1 cellular context compared by ENCODE assay signal in genomic region chr4:10182446-10183424, GRCh38.
TF ChIP-seq lines count a peak whose summit lies in the region.

No MANE protein-coding gene starts in this region.

TF ChIP-seq in K562, 482 proteins besides CTCF, POLR2A, EP300 and RAD21 (continued from another document and continues in another):
- TF ChIP-seq POLR3A (IDR thresholded peaks at IDR 0.05; ENCODE audit: borderline replicate concordance, extremely low read depth, insufficient read depth, insufficient read length) (no peak), HNRNPL (IDR thresholded peaks at IDR 0.05; ENCODE audit: low read depth, low read length) (0 out of 2 replicates have a peak, but pooled peaks have one; percentile 60), SP2 (IDR thresholded peaks at IDR 0.05; ENCODE audit: extremely low read depth, low read depth, low read length, poor library complexity, severe bottlenecking) (no peak), ZNF133 (CRISPR knock-in tag; IDR thresholded peaks at IDR 0.05) (no peak), ASH1L (IDR thresholded peaks at IDR 0.05; ENCODE audit: borderline replicate concordance, low read depth, partially characterized antibody) (no peak), ZNF12 (CRISPR knock-in tag; IDR thresholded peaks at IDR 0.05) (no peak), KDM1A (IDR thresholded peaks at IDR 0.05) (no peak), ELK3 (CRISPR knock-in tag; IDR thresholded peaks at IDR 0.05) (no peak), PRMT5 (CRISPR knock-in tag; IDR thresholded peaks at IDR 0.05) (no peak), GTF2A2 (tag; IDR thresholded peaks at IDR 0.05) (peak; percentile 7), ZNF311 (CRISPR knock-in tag; IDR thresholded peaks at IDR 0.05) (no peak), ZSCAN29 (IDR thresholded peaks at IDR 0.05) (0 out of 2 replicates have a peak, but pooled peaks have one; percentile 18), XRCC5 (IDR thresholded peaks at IDR 0.05; ENCODE audit: low read depth, low read length) (no peak), NBN (IDR thresholded peaks at IDR 0.05; ENCODE audit: low read depth) (no peak), KAT8 (IDR thresholded peaks at IDR 0.05; ENCODE audit: low read depth) (no peak), NCOR1 (IDR thresholded peaks at IDR 0.05) (no peak), HNRNPUL1 (IDR thresholded peaks at IDR 0.05; ENCODE audit: low read length) (no peak), FOXK1 (CRISPR knock-in tag; IDR thresholded peaks at IDR 0.05; ENCODE audit: borderline replicate concordance) (no peak), CBFB (CRISPR knock-in tag; IDR thresholded peaks at IDR 0.05) (no peak), ZNF561 (CRISPR knock-in tag; conservative IDR thresholded peaks at IDR 0.05) (no peak), ZNF282 (CRISPR knock-in tag; IDR thresholded peaks at IDR 0.05) (no peak), MEF2A (IDR thresholded peaks at IDR 0.05; ENCODE audit: control insufficient read depth, low read depth, low read length) (no peak), ELK1 (CRISPR knock-in tag; IDR thresholded peaks at IDR 0.05) (no peak), ZNF583 (CRISPR knock-in tag; IDR thresholded peaks at IDR 0.05) (no peak), RERE (CRISPR knock-in tag; IDR thresholded peaks at IDR 0.05; ENCODE audit: borderline replicate concordance) (no peak), SREBF2 (CRISPR knock-in tag; IDR thresholded peaks at IDR 0.05) (no peak), ZNF324 (CRISPR knock-in tag; IDR thresholded peaks at IDR 0.05) (no peak; the same call in 1 of the 2 replicates), TCFL5 (CRISPR knock-in tag; conservative IDR thresholded peaks at IDR 0.05) (no peak), ZNF253 (CRISPR knock-in tag; conservative IDR thresholded peaks at IDR 0.05) (no peak), POLR3G (IDR thresholded peaks at IDR 0.05; ENCODE audit: extremely low read depth, insufficient read length, insufficient replicate concordance) (no peak), BRD4 (IDR thresholded peaks at IDR 0.05) (peak; percentile 16; the same call in 1 of the 2 replicates), ZNF76 (CRISPR knock-in tag; IDR thresholded peaks at IDR 0.05; ENCODE audit: borderline replicate concordance) (no peak), ZNF655 (CRISPR knock-in tag; IDR thresholded peaks at IDR 0.05) (no peak), ZNF699 (CRISPR knock-in tag; IDR thresholded peaks at IDR 0.05; ENCODE audit: insufficient replicate concordance) (no peak), ZNF217 (CRISPR knock-in tag; IDR thresholded peaks at IDR 0.05) (no peak), CHD1 (IDR thresholded peaks at IDR 0.05; ENCODE audit: low read length) (no peak), THAP12 (CRISPR knock-in tag; IDR thresholded peaks at IDR 0.05) (no peak), NCOA1 (IDR thresholded peaks at IDR 0.05; ENCODE audit: low read depth) (no peak), HCFC1 (IDR thresholded peaks at IDR 0.05; ENCODE audit: low read depth, low read length) (no peak), MLLT1 (IDR thresholded peaks at IDR 0.05) (no peak; a peak in 2 of 4 replicates), CBX2 (IDR thresholded peaks at IDR 0.05; ENCODE audit: insufficient read depth, low read length, poor library complexity, severe bottlenecking) (no peak), SMARCB1 (IDR thresholded peaks at IDR 0.05; ENCODE audit: insufficient read length, low read depth) (no peak), E2F8 (IDR thresholded peaks at IDR 0.05; ENCODE audit: low read depth, partially characterized antibody) (no peak), ZNF224 (CRISPR knock-in tag; IDR thresholded peaks at IDR 0.05) (no peak), RBM15 (IDR thresholded peaks at IDR 0.05; ENCODE audit: insufficient read depth, low read length) (no peak), KLF10 (CRISPR knock-in tag; IDR thresholded peaks at IDR 0.05) (peak; percentile 31; the same call in 1 of the 2 replicates), MTA2 (IDR thresholded peaks at IDR 0.05; ENCODE audit: low read depth) (no peak), ELF2 (CRISPR knock-in tag; IDR thresholded peaks at IDR 0.05) (no peak), ZHX1 (conservative IDR thresholded peaks at IDR 0.05; ENCODE audit: low read length) (no peak), USF1 (CRISPR knock-in tag; IDR thresholded peaks at IDR 0.05) (no peak), HDAC2 (IDR thresholded peaks at IDR 0.05) (no peak)
